14 cellular contexts compared by ENCODE assay signal in genomic region chrX:66017659-66018170, GRCh38. TPM values are rescaled to one million over a fixed set of nuclear protein-coding genes. Genes with fewer than 3 reads are reported as not detected.
DNase-seq lines count a peak whose midpoint lies in the region; ATAC-seq lines count a peak whose summit lies in the region.
"Had no signal": no experiment of that assay in that cellular context is flagged by ENCODE, and none has a peak within 500 bp of the region (broad histone marks: within the 10 kb centered on the region; RNA-seq: fewer than 3 reads in every experiment).

No MANE protein-coding gene starts in this region.

- CTCF ChIA-PET in activated CD4-positive, alpha-beta memory T cell treated with anti-CD3 and anti-CD28 coated beads, Interleukin-2, amount 10 ng/mL, durations not matched to agents 7 days and 5 days (lab: Charles Lee), result interaction anchor here (1.9 to 2.2 kb wide), 2 partner anchors 13 to 31 kb away, joined by 6 to 10 read pairs; no protein-coding TSS in a partner anchor

- peaks cover 93% of the 10 kb centered on the region for H3K4me1 Mint-ChIP-seq in stimulated activated naive CD8-positive, alpha-beta T cell treated with anti-CD3 and anti-CD28 coated beads, Interleukin-15, Interleukin-2, amounts not matched to agents 100 ng/mL and 50 ng/mL, for 24 hours (ENCODE audit: low read depth)
- H3K4me1 Mint-ChIP-seq in stimulated activated naive CD8-positive, alpha-beta T cell treated with anti-CD3 and anti-CD28 coated beads, Interleukin-15, amount 100 ng/mL, for 72 hours, result peaks cover 72% of the 10 kb centered on the region
- H3K4me1 Mint-ChIP-seq in activated CD4-positive, alpha-beta memory T cell treated with anti-CD3 and anti-CD28 coated beads, Interleukin-2, amount 10 ng/mL, durations not matched to agents 7 days and 5 days, result peaks cover 89% of the 10 kb centered on the region
- peaks cover 49% of the 10 kb centered on the region for H3K4me1 Mint-ChIP-seq in memory B cell
- H3K4me1 Mint-ChIP-seq: endodermal cell had no signal

- peak overlapping the region; percentile 64 for H3K4me3 Mint-ChIP-seq in stimulated activated naive CD8-positive, alpha-beta T cell treated with anti-CD3 and anti-CD28 coated beads, Interleukin-15, Interleukin-2, amounts not matched to agents 100 ng/mL and 50 ng/mL, for 24 hours
- H3K4me3 Mint-ChIP-seq in stimulated activated naive CD8-positive, alpha-beta T cell treated with anti-CD3 and anti-CD28 coated beads, Interleukin-15, amount 100 ng/mL, for 72 hours, result peak overlapping the region in 1 of 2 donors; percentile 65
- H3K4me3 Mint-ChIP-seq in activated CD4-positive, alpha-beta memory T cell treated with anti-CD3 and anti-CD28 coated beads, Interleukin-2, amount 10 ng/mL, durations not matched to agents 7 days and 5 days, result peak overlapping the region; percentile 68
- peak overlapping the region; percentile 91 for H3K4me3 Mint-ChIP-seq in memory B cell
- H3K4me3 Mint-ChIP-seq: endodermal cell had no signal

- H3K36me3 Mint-ChIP-seq in stimulated activated naive CD8-positive, alpha-beta T cell treated with anti-CD3 and anti-CD28 coated beads, Interleukin-15, Interleukin-2, amounts not matched to agents 100 ng/mL and 50 ng/mL, for 24 hours (ENCODE audit: low read depth), result no peaks in the 10 kb centered on the region
- H3K36me3 Mint-ChIP-seq in activated CD4-positive, alpha-beta memory T cell treated with anti-CD3 and anti-CD28 coated beads, Interleukin-2, amount 10 ng/mL, durations not matched to agents 7 days and 5 days (ENCODE audit: low read depth), result peaks cover 42% of the 10 kb centered on the region
- H3K36me3 Mint-ChIP-seq in memory B cell, result peaks cover 15% of the 10 kb centered on the region

- no peaks in the 10 kb centered on the region for H3K9me3 Mint-ChIP-seq in stimulated activated naive CD8-positive, alpha-beta T cell treated with anti-CD3 and anti-CD28 coated beads, Interleukin-15, Interleukin-2, amounts not matched to agents 100 ng/mL and 50 ng/mL, for 24 hours
- H3K9me3 Mint-ChIP-seq in stimulated activated naive CD8-positive, alpha-beta T cell treated with anti-CD3 and anti-CD28 coated beads, Interleukin-15, amount 100 ng/mL, for 72 hours, result no peaks in the 10 kb centered on the region
- H3K9me3 Mint-ChIP-seq in activated CD4-positive, alpha-beta memory T cell treated with anti-CD3 and anti-CD28 coated beads, Interleukin-2, amount 10 ng/mL, durations not matched to agents 7 days and 5 days, result no peaks in the 10 kb centered on the region
- no peaks in the 10 kb centered on the region for H3K9me3 Mint-ChIP-seq in memory B cell

- H3K27ac Mint-ChIP-seq in stimulated activated naive CD8-positive, alpha-beta T cell treated with anti-CD3 and anti-CD28 coated beads, Interleukin-15, Interleukin-2, amounts not matched to agents 100 ng/mL and 50 ng/mL, for 24 hours, result peak overlapping the region; percentile 50
- H3K27ac Mint-ChIP-seq in stimulated activated naive CD8-positive, alpha-beta T cell treated with anti-CD3 and anti-CD28 coated beads, Interleukin-15, amount 100 ng/mL, for 72 hours, result no peak overlapping the region
- H3K27ac Mint-ChIP-seq in activated CD4-positive, alpha-beta memory T cell treated with anti-CD3 and anti-CD28 coated beads, Interleukin-2, amount 10 ng/mL, durations not matched to agents 7 days and 5 days, result peak overlapping the region; percentile 85
- H3K27ac Mint-ChIP-seq in memory B cell, result peak overlapping the region; percentile 93
- H3K27ac Mint-ChIP-seq: endodermal cell had no signal

- no peak for ATAC-seq in stimulated activated naive CD8-positive, alpha-beta T cell treated with anti-CD3 and anti-CD28 coated beads, Interleukin-15, amount 100 ng/mL, for 72 hours
- no peak for ATAC-seq in memory B cell (ENCODE audit: low read depth)
- ATAC-seq: left cardiac atrium had no signal

- no peak for DNase-seq in stimulated activated naive CD8-positive, alpha-beta T cell treated with anti-CD3 and anti-CD28 coated beads, Interleukin-15, amount 100 ng/mL, for 72 hours
- DNase-seq in activated CD4-positive, alpha-beta memory T cell treated with anti-CD3 and anti-CD28 coated beads, Interleukin-2, amount 10 ng/mL, durations not matched to agents 7 days and 5 days, result no peak
- DNase-seq in memory B cell (ENCODE audit: low spot score in 2 of 2) (no peak), NCI-H446 (lab: John Stamatoyannopoulos, UW) (no peak), anterior cingulate cortex (lab: John Stamatoyannopoulos, UW) (no peak), Ammon's horn (ENCODE audit: low spot score) (no peak)
- DNase-seq in stimulated activated naive CD4-positive, alpha-beta T cell treated with Interleukin-2 at 50 U/mL for 16 hours (lab: John Stamatoyannopoulos, UW), result no peak
- DNase-seq: activated T-cell treated with anti-CD3 and anti-CD28 coated beads for 4 hours; brain microvascular endothelial cell; endodermal cell; left cardiac atrium; NCI-H524; stimulated activated CD8-positive, alpha-beta memory T cell treated with anti-CD3 and anti-CD28 coated beads, Interleukin-4, amount 100 ng/mL, for 48 hours had no signal

- no peaks in the 10 kb centered on the region for H3K27me3 Mint-ChIP-seq in stimulated activated naive CD8-positive, alpha-beta T cell treated with anti-CD3 and anti-CD28 coated beads, Interleukin-15, Interleukin-2, amounts not matched to agents 100 ng/mL and 50 ng/mL, for 24 hours
- no peaks in the 10 kb centered on the region for H3K27me3 Mint-ChIP-seq in stimulated activated naive CD8-positive, alpha-beta T cell treated with anti-CD3 and anti-CD28 coated beads, Interleukin-15, amount 100 ng/mL, for 72 hours
- no peaks in the 10 kb centered on the region for H3K27me3 Mint-ChIP-seq in activated CD4-positive, alpha-beta memory T cell treated with anti-CD3 and anti-CD28 coated beads, Interleukin-2, amount 10 ng/mL, durations not matched to agents 7 days and 5 days
- no peaks in the 10 kb centered on the region for H3K27me3 Mint-ChIP-seq in memory B cell

- POLR2A ChIA-PET in activated CD4-positive, alpha-beta memory T cell treated with anti-CD3 and anti-CD28 coated beads, Interleukin-2, amount 10 ng/mL, durations not matched to agents 7 days and 5 days (lab: Charles Lee), result interaction anchor here (0.9 to 1.7 kb wide), 5 partner anchors 9 to 349 kb away, joined by 3 to 6 read pairs (median 4); no protein-coding TSS in a partner anchor

RNA-seq across cellular contexts. Expression of gene VSIG4, which starts 22.2 kb away (rescaled TPM):
- total RNA-seq in activated CD4-positive, alpha-beta memory T cell treated with anti-CD3 and anti-CD28 coated beads, Interleukin-2, amount 10 ng/mL, durations not matched to agents 7 days and 5 days, result not detected
- total RNA-seq: endodermal cell had no signal

Comparison
In these comparisons a context has a peak if more than half of its experiments do, and no peak if none do; other contexts are left out.
1. H3K27ac Mint-ChIP-seq: peak in stimulated activated naive CD8-positive, alpha-beta T cell treated with anti-CD3 and anti-CD28 coated beads, Interleukin-15, Interleukin-2, amounts not matched to agents 100 ng/mL and 50 ng/mL, for 24 hours (single experiment), activated CD4-positive, alpha-beta memory T cell treated with anti-CD3 and anti-CD28 coated beads, Interleukin-2, amount 10 ng/mL, durations not matched to agents 7 days and 5 days (single experiment) and memory B cell (single experiment); none in stimulated activated naive CD8-positive, alpha-beta T cell treated with anti-CD3 and anti-CD28 coated beads, Interleukin-15, amount 100 ng/mL, for 72 hours (0 of 2).